In the genomic region with DNA sequence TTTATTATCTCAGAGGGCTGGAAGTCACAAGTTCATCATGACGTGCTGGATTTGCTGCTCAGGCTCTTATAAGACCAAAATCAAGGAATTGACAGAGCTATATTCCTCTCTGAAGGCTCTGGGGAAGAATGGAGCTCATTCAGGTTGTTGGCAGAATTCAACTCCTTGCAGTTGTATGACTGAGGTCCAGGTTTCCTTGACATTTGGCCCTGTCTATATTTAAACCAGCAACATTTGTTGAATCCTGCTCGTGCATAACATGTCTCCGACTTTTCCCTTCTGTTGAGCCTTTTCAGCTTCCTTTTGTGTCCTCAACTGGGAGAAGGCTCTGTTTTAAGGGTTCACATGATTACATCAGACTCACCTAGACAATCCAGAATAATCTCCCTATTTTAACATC, we compare ENCODE assay signal across 4 cellular contexts.
"Had no signal": no experiment of that assay in that cellular context is flagged by ENCODE, and none has a peak within 500 bp of the region (broad histone marks: within the 10 kb centered on the region; RNA-seq: fewer than 3 reads in every experiment).

No MANE protein-coding gene starts in this region.

- H3K27ac Mint-ChIP-seq: GM23338, H9 had no signal

- H3K4me3 Mint-ChIP-seq: GM23338, H9 had no signal

- ATAC-seq: GM23338 had no signal

- H3K9me3 Mint-ChIP-seq: GM23338, H9 had no signal

- H2AFZ ChIP-seq: GM23338 had no signal

- H3K4me2 ChIP-seq: GM23338 had no signal

- H3K4me3 ChIP-seq: GM23338 had no signal

- H3K4me1 Mint-ChIP-seq: GM23338, H9 had no signal

- DNase-seq: H9, HCEC 1CT, IMR-90 had no signal
